In genomic region chr18:36675076-36675475, GRCh38 we compare ENCODE assay signal across 25 cellular contexts.
"Had no signal": no experiment of that assay in that cellular context is flagged by ENCODE, and none has a peak within 500 bp of the region (broad histone marks: within the 10 kb centered on the region; RNA-seq: fewer than 3 reads in every experiment).

No MANE protein-coding gene starts in this region.

- H3K4me1 Mint-ChIP-seq: immature natural killer cell had no signal

- H3K27ac Mint-ChIP-seq: immature natural killer cell; mesothelial cell of epicardium; naive B cell; natural killer cell; progenitor cell of endocrine pancreas; stimulated activated memory B cell treated with anti-CD40 and anti-IgM and Interleukin-4, amounts not matched to agents 10 μg/mL and 1 μg/mL and 100 μg/mL, for 72 hours; type B pancreatic cell had no signal

- H3K27me3 ChIP-seq: left lung, ovary, sigmoid colon, suprapubic skin, tibial nerve, uterus had no signal

- H3K4me3 Mint-ChIP-seq: immature natural killer cell; mesothelial cell of epicardium; naive B cell; natural killer cell; stimulated activated memory B cell treated with anti-CD40 and anti-IgM and Interleukin-4, amounts not matched to agents 10 μg/mL and 1 μg/mL and 100 μg/mL, for 72 hours; type B pancreatic cell had no signal

- DNase-seq: hypothalamus; immature natural killer cell; kidney; left colon; left lung; mesendoderm; naive B cell; natural killer cell; ovary; right cardiac atrium; sigmoid colon; small intestine; spleen; stimulated activated CD4-positive, alpha-beta T cell treated with anti-CD3 and anti-CD28 coated beads, Interleukin-4, amount 100 ng/mL, for 24 hours; stimulated activated naive CD4-positive, alpha-beta T cell treated with Interleukin-2 at 50 U/mL for 16 hours; uterus had no signal

- H3K27ac ChIP-seq: left lung, ovary, sigmoid colon, spleen, suprapubic skin, thoracic aorta, tibial nerve, uterus had no signal

- H3K36me3 ChIP-seq: left lung, ovary, sigmoid colon, spleen, suprapubic skin, thoracic aorta, tibial nerve, uterus had no signal

- H3K4me1 ChIP-seq: sigmoid colon, uterus had no signal

- H3K9me3 ChIP-seq: ovary, thoracic aorta, uterus had no signal

- H3K36me3 Mint-ChIP-seq: immature natural killer cell; naive B cell; natural killer cell; stimulated activated memory B cell treated with anti-CD40 and anti-IgM and Interleukin-4, amounts not matched to agents 10 μg/mL and 1 μg/mL and 100 μg/mL, for 72 hours; type B pancreatic cell had no signal

- H3K27me3 Mint-ChIP-seq: type B pancreatic cell had no signal

- H3K9me3 Mint-ChIP-seq: type B pancreatic cell had no signal

- ATAC-seq: left colon; left lung; natural killer cell; right cardiac atrium; stimulated activated memory B cell treated with anti-CD40 and anti-IgM and Interleukin-4, amounts not matched to agents 10 μg/mL and 1 μg/mL and 100 μg/mL, for 72 hours had no signal

- H3K4me3 ChIP-seq: left lung, lung, ovary, sigmoid colon, spleen, suprapubic skin, thoracic aorta, tibial nerve, uterus had no signal

- FAIRE-seq: islet of Langerhans, kidney, small intestine had no signal
